In the genomic region with DNA sequence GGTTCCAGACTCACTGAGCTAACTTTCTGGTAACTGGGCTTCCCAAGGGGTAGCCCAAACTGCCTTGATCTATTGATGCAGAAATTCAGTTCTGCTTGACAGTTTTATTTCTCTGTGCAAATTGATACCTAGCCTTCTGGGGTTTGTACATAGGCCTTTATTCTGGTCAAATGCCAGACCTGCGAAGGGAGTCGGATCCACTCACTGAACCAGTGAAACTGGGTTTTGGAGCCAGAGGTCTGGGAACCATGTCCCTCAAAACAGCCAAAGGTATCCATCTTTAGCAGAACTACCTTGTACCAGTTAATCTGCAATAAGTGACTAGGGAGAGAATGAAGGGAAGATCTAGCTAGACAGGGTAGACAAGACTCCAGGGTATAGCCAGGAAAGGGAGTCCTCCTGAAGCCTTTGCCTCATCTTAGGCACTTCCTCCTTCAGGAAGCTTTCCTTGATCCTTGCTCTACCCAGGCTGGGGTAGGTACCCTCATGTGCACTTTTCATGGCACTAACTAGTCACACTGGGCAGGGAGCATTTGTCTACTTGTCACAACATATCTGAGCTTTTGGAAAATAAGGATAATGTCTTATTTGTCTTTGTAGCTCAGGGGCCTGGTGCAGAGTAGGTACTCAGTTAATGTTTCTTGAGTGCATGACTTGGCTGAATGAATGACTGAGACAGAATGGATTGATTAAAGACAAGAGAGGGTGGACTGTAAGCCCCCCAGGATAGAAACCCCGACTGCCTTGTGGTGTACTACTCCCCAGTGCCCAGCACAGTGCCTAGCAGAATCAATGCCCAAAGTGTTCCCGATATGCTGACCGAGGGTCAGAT, we compare ENCODE assay signal across 1 cellular context.
A peak's percentile ranks its signal among the peaks of the same experiment; 100 is the strongest.
TF ChIP-seq lines count a peak whose summit lies in the region.

No MANE protein-coding gene starts in this region.

TF ChIP-seq in K562, 482 proteins besides CTCF, POLR2A, EP300 and RAD21 (continues in another document):
- TF ChIP-seq, protein P1, sequence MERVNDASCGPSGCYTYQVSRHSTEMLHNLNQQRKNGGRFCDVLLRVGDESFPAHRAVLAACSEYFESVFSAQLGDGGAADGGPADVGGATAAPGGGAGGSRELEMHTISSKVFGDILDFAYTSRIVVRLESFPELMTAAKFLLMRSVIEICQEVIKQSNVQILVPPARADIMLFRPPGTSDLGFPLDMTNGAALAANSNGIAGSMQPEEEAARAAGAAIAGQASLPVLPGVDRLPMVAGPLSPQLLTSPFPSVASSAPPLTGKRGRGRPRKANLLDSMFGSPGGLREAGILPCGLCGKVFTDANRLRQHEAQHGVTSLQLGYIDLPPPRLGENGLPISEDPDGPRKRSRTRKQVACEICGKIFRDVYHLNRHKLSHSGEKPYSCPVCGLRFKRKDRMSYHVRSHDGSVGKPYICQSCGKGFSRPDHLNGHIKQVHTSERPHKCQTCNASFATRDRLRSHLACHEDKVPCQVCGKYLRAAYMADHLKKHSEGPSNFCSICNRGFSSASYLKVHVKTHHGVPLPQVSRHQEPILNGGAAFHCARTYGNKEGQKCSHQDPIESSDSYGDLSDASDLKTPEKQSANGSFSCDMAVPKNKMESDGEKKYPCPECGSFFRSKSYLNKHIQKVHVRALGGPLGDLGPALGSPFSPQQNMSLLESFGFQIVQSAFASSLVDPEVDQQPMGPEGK (CRISPR knock-in tag; IDR thresholded peaks at IDR 0.05; ENCODE audit: borderline replicate concordance) = no peak
- no peak for TF ChIP-seq HMG20B (CRISPR knock-in tag; IDR thresholded peaks at IDR 0.05)
- TF ChIP-seq DIDO1 (tag; IDR thresholded peaks at IDR 0.05; ENCODE audit: low read depth) = no peak
- no peak for TF ChIP-seq PHTF2 (CRISPR knock-in tag; IDR thresholded peaks at IDR 0.05)
- no peak for TF ChIP-seq ZBTB7A (IDR thresholded peaks at IDR 0.05; ENCODE audit: borderline replicate concordance, control insufficient read depth, low read depth, low read length)
- TF ChIP-seq PHB (CRISPR knock-in tag; IDR thresholded peaks at IDR 0.05) = no peak
- TF ChIP-seq POLR3G (IDR thresholded peaks at IDR 0.05; ENCODE audit: extremely low read depth, insufficient read length, insufficient replicate concordance) = no peak
- TF ChIP-seq SREBF1 (IDR thresholded peaks at IDR 0.05; ENCODE audit: borderline replicate concordance, low read depth, low read length) = no peak
- TF ChIP-seq, protein P2, sequence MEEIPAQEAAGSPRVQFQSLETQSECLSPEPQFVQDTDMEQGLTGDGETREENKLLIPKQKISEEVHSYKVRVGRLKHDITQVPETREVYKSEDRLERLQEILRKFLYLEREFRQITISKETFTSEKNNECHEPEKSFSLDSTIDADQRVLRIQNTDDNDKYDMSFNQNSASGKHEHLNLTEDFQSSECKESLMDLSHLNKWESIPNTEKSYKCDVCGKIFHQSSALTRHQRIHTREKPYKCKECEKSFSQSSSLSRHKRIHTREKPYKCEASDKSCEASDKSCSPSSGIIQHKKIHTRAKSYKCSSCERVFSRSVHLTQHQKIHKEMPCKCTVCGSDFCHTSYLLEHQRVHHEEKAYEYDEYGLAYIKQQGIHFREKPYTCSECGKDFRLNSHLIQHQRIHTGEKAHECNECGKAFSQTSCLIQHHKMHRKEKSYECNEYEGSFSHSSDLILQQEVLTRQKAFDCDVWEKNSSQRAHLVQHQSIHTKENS (CRISPR knock-in tag; IDR thresholded peaks at IDR 0.05) = no peak
- no peak for TF ChIP-seq CCNT2 (IDR thresholded peaks at IDR 0.05; ENCODE audit: borderline replicate concordance, extremely low read depth, insufficient read length, low read depth, low read length)
- TF ChIP-seq HEY1 (CRISPR knock-in tag; IDR thresholded peaks at IDR 0.05; ENCODE audit: borderline replicate concordance) = no peak
- TF ChIP-seq, protein P3, sequence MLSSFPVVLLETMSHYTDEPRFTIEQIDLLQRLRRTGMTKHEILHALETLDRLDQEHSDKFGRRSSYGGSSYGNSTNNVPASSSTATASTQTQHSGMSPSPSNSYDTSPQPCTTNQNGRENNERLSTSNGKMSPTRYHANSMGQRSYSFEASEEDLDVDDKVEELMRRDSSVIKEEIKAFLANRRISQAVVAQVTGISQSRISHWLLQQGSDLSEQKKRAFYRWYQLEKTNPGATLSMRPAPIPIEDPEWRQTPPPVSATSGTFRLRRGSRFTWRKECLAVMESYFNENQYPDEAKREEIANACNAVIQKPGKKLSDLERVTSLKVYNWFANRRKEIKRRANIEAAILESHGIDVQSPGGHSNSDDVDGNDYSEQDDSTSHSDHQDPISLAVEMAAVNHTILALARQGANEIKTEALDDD (IDR thresholded peaks at IDR 0.05) = peak; percentile 58; the same call in 1 of the 2 replicates
- TF ChIP-seq, protein P4, sequence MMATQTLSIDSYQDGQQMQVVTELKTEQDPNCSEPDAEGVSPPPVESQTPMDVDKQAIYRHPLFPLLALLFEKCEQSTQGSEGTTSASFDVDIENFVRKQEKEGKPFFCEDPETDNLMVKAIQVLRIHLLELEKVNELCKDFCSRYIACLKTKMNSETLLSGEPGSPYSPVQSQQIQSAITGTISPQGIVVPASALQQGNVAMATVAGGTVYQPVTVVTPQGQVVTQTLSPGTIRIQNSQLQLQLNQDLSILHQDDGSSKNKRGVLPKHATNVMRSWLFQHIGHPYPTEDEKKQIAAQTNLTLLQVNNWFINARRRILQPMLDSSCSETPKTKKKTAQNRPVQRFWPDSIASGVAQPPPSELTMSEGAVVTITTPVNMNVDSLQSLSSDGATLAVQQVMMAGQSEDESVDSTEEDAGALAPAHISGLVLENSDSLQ (IDR thresholded peaks at IDR 0.05) = no peak
- no peak for TF ChIP-seq NONO (IDR thresholded peaks at IDR 0.05; ENCODE audit: low read depth in 2 of 2, low read length in 1 of 2)
- TF ChIP-seq SMAD2 (IDR thresholded peaks at IDR 0.05; ENCODE audit: low read depth, low read length) = no peak
- no peak for TF ChIP-seq RAD51 (IDR thresholded peaks at IDR 0.05; ENCODE audit: borderline replicate concordance, low read depth)
- no peak for TF ChIP-seq TRIM28 (IDR thresholded peaks at IDR 0.05)
- TF ChIP-seq, protein P5, sequence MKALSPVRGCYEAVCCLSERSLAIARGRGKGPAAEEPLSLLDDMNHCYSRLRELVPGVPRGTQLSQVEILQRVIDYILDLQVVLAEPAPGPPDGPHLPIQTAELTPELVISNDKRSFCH (CRISPR knock-in tag; IDR thresholded peaks at IDR 0.05) = no peak
- TF ChIP-seq, protein P5 (tag; IDR thresholded peaks at IDR 0.05) = no peak
- TF ChIP-seq, protein P6, sequence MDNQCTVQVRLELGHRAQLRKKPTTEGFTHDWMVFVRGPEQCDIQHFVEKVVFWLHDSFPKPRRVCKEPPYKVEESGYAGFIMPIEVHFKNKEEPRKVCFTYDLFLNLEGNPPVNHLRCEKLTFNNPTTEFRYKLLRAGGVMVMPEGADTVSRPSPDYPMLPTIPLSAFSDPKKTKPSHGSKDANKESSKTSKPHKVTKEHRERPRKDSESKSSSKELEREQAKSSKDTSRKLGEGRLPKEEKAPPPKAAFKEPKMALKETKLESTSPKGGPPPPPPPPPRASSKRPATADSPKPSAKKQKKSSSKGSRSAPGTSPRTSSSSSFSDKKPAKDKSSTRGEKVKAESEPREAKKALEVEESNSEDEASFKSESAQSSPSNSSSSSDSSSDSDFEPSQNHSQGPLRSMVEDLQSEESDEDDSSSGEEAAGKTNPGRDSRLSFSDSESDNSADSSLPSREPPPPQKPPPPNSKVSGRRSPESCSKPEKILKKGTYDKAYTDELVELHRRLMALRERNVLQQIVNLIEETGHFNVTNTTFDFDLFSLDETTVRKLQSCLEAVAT (IDR thresholded peaks at IDR 0.05) = no peak
- no peak for TF ChIP-seq HNRNPH1 (optimal IDR thresholded peaks at IDR 0.05; ENCODE audit: low read depth, low read length)
- no peak for TF ChIP-seq ZNF444 (CRISPR knock-in tag; IDR thresholded peaks at IDR 0.05)
- TF ChIP-seq, protein P7, sequence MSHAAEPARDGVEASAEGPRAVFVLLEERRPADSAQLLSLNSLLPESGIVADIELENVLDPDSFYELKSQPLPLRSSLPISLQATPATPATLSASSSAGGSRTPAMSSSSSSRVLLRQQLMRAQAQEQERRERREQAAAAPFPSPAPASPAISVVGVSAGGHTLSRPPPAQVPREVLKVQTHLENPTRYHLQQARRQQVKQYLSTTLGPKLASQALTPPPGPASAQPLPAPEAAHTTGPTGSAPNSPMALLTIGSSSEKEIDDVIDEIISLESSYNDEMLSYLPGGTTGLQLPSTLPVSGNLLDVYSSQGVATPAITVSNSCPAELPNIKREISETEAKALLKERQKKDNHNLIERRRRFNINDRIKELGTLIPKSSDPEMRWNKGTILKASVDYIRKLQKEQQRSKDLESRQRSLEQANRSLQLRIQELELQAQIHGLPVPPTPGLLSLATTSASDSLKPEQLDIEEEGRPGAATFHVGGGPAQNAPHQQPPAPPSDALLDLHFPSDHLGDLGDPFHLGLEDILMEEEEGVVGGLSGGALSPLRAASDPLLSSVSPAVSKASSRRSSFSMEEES (CRISPR knock-in tag; IDR thresholded peaks at IDR 0.05) = no peak
- TF ChIP-seq ZNF24 (IDR thresholded peaks at IDR 0.05) = peak; percentile 71
- no peak for TF ChIP-seq SAFB (IDR thresholded peaks at IDR 0.05; ENCODE audit: borderline replicate concordance, low read depth, low read length)
- TF ChIP-seq, protein P8, sequence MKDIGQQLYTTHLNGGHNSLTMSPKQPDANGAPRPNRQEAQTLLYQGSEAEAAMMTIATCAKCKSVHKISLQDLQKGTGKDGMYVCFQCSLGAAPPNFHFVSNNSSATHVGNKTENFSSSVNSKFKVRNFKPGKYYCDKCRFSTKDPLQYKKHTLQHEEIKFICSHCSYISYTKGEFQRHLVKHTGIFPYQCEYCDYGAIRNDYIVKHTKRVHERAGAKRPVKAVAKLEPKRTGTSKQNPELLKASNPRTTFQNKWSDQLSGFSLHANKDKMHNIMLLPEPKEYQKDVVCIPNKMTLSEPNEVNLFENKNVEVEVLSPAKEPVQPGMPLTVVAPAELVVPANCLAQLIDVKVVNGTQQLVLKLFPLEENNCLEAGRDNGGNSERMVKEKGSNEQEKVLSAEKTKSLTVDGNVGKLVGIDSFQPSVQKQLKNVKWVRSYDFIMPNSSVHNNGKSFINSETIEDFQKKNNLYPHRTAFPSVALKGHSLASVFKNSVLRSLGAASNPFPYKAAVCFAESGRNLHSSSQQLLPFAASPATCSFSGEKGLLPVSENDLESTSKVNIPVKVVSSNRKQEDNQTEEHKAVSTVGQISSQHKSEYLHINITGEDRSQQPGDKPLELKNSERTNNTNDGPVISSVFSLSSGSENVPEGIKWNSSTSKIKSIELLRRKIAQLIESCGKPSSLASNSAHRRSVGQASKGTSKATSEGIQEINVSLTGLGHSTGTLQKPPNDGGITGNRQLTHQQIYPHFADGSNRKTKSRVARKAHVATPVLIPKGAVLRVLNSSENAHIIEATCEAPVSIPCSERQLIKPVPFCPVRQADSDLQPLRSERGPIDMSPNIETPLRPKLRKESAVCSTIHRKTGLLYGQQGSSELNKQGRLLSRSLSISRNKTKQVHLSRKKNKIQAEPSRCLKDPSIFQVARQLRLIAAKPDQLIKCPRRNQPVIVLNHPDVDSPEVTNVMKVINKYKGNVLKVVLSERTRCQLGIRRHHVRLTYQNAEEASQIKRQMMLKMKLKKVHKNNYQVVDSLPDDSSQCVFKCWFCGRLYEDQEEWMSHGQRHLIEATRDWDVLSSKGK (CRISPR knock-in tag; IDR thresholded peaks at IDR 0.05) = no peak
- no peak for TF ChIP-seq SNIP1 (IDR thresholded peaks at IDR 0.05; ENCODE audit: low read depth)
- TF ChIP-seq NFIC (IDR thresholded peaks at IDR 0.05) = peak; percentile 83
- no peak for TF ChIP-seq CBX8 (IDR thresholded peaks at IDR 0.05; ENCODE audit: borderline replicate concordance, extremely low read depth, low read depth, low read length, poor library complexity, severe bottlenecking)
- no peak for TF ChIP-seq ZFP30 (CRISPR knock-in tag; IDR thresholded peaks at IDR 0.05; ENCODE audit: borderline replicate concordance)
- TF ChIP-seq CREB1 (IDR thresholded peaks at IDR 0.05) = no peak
- TF ChIP-seq CREB1 (CRISPR knock-in tag; IDR thresholded peaks at IDR 0.05) = 0 out of 2 replicates have a peak, but pooled peaks have one; percentile 42
- no peak for TF ChIP-seq FUS (optimal IDR thresholded peaks at IDR 0.05; ENCODE audit: low read depth, low read length)
- TF ChIP-seq NRF1 (conservative IDR thresholded peaks at IDR 0.05 in 1 of 2, IDR thresholded peaks at IDR 0.05 in 1 of 2) = no peak
- TF ChIP-seq ZNF75A (CRISPR knock-in tag; IDR thresholded peaks at IDR 0.05) = no peak
- no peak for TF ChIP-seq RBM15 (IDR thresholded peaks at IDR 0.05; ENCODE audit: insufficient read depth, low read length)
- TF ChIP-seq ZBTB8A (IDR thresholded peaks at IDR 0.05; ENCODE audit: partially characterized antibody) = no peak
- no peak for TF ChIP-seq ZNF561 (CRISPR knock-in tag; conservative IDR thresholded peaks at IDR 0.05)
- no peak for TF ChIP-seq GATA2 (CRISPR knock-in tag; IDR thresholded peaks at IDR 0.05)
- TF ChIP-seq NFE2 (IDR thresholded peaks at IDR 0.05; ENCODE audit: low read depth) = peak; percentile 36; the same call in 1 of the 2 replicates
- TF ChIP-seq NR4A1 (CRISPR knock-in tag; IDR thresholded peaks at IDR 0.05) = no peak
- no peak for TF ChIP-seq NR4A1 (tag; IDR thresholded peaks at IDR 0.05)
- no peak for TF ChIP-seq TBP (optimal IDR thresholded peaks at IDR 0.05; ENCODE audit: low read depth, low read length)
- TF ChIP-seq ZNF436 (CRISPR knock-in tag; IDR thresholded peaks at IDR 0.05) = no peak
- no peak for TF ChIP-seq TOE1 (IDR thresholded peaks at IDR 0.05; ENCODE audit: borderline replicate concordance)
- TF ChIP-seq TOE1 (CRISPR knock-in tag; IDR thresholded peaks at IDR 0.05; ENCODE audit: borderline replicate concordance, low read depth) = no peak
- TF ChIP-seq, protein P9, sequence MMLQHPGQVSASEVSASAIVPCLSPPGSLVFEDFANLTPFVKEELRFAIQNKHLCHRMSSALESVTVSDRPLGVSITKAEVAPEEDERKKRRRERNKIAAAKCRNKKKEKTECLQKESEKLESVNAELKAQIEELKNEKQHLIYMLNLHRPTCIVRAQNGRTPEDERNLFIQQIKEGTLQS (IDR thresholded peaks at IDR 0.05) = no peak
- TF ChIP-seq, protein P9 (CRISPR knock-in tag; conservative IDR thresholded peaks at IDR 0.05) = no peak
- TF ChIP-seq BMI1 (IDR thresholded peaks at IDR 0.05; ENCODE audit: low read length) = no peak
- no peak for TF ChIP-seq HIVEP1 (CRISPR knock-in tag; IDR thresholded peaks at IDR 0.05)
- no peak for TF ChIP-seq BACH1 (tag; IDR thresholded peaks at IDR 0.05)
- TF ChIP-seq GABPB1 (CRISPR knock-in tag; IDR thresholded peaks at IDR 0.05) = peak; percentile 26; the same call in 1 of the 2 replicates
- no peak for TF ChIP-seq EP400 (IDR thresholded peaks at IDR 0.05)
- TF ChIP-seq MTA3 (IDR thresholded peaks at IDR 0.05; ENCODE audit: borderline replicate concordance) = no peak
